ENCODE assay signal across 14 cellular contexts in the genomic region with DNA sequence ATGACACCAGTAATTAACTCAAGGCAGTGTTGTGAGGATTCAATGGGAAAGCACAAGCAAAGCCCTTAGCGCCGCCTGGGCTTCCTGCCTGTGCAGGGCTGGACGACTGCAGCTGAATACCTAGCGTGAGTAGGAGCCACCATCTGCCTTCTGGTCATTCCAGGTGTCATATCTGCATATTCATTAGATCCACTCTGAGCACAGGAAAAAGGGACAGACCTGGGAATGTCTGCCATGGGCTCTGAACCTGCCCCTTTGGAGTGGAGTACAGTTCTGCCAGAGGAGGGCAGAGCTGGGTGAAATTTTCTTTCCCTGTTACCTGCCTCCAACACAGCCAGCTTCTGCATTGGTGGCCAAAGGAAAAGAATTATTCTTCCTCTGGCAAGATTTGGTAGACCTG.
"Had no signal": no experiment of that assay in that cellular context is flagged by ENCODE, and none has a peak within 500 bp of the region (broad histone marks: within the 10 kb centered on the region; RNA-seq: fewer than 3 reads in every experiment).

No MANE protein-coding gene starts in this region.

- H3K4me3 ChIP-seq: dorsolateral prefrontal cortex, esophagus muscularis mucosa, left ventricle myocardium inferior, pancreas, tibial nerve had no signal

- H3K4me1 ChIP-seq: pancreas, tibial nerve had no signal

- DNase-seq: activated CD4-positive, alpha-beta memory T cell treated with anti-CD3 and anti-CD28 coated beads for 36 hours; activated CD4-positive, alpha-beta T cell treated with anti-CD3 and anti-CD28 coated beads for 1 hour; activated gamma-delta T cell; activated naive CD8-positive, alpha-beta T cell treated with anti-CD3 and anti-CD28 coated beads for 36 hours; activated T-cell treated with anti-CD3 and anti-CD28 coated beads, Interleukin-2, amount 50 U/mL, for 48 hours; head of caudate nucleus; kidney; left ventricle myocardium inferior; pancreas; retina had no signal

- H3K9me3 ChIP-seq: pancreas had no signal

- H3K36me3 ChIP-seq: esophagus muscularis mucosa, left ventricle myocardium inferior, pancreas, tibial nerve had no signal

- H3K27ac ChIP-seq: dorsolateral prefrontal cortex, esophagus muscularis mucosa, left ventricle myocardium inferior, pancreas, tibial nerve had no signal

- ATAC-seq: pancreas; stimulated activated memory B cell treated with anti-CD40 and anti-IgM and Interleukin-4, amounts not matched to agents 10 μg/mL and 1 μg/mL and 100 μg/mL, for 72 hours had no signal

- H3K27me3 ChIP-seq: pancreas, tibial nerve had no signal
